Comparison of ENCODE assay signal across 16 cellular contexts in the genomic region with DNA sequence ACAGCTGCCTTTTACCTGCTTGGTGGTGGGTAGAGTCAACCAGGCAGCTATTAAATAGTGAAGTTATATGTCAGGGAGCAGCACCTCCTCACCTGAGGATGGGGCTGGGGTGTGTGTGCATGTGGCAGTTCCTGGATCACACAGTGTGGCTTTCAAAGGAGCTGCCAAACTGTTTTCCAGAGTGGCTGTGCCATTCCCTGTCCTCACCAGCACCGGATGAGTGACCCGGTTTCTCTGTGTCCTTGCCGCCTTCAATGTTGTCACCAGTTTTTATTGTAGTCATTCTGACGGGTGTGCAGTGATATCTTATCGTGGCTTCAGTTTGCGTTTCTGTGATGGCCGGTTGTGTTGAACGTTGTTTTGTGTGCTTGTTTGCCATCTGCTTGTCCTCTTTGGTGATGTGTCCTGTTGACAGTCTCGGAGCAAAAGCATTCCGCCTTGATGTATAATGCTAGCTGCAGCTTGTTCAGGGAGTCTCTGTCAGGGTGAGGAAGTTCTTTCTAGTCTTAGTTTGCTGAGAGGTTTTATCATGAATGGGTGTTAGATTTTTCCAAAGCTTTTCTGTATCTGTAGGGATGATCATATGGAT.
A peak's percentile ranks its signal among the peaks of the same experiment; 100 is the strongest.
DNase-seq lines count a peak whose midpoint lies in the region; ATAC-seq, FAIRE-seq and TF ChIP-seq lines count a peak whose summit lies in the region.
"Had no signal": no experiment of that assay in that cellular context is flagged by ENCODE, and none has a peak within 500 bp of the region (broad histone marks: within the 10 kb centered on the region; RNA-seq: fewer than 3 reads in every experiment).

No MANE protein-coding gene starts in this region.

- no peak overlapping the region for H2BK20ac ChIP-seq in H1 (ENCODE audit: low read length)

- no peak overlapping the region for H4K5ac ChIP-seq in H1 (ENCODE audit: insufficient read length, low read depth, low read length)

- H4K91ac ChIP-seq in H1 (replicated peaks; ENCODE audit: insufficient read length, low read length): no peak overlapping the region

- H2BK15ac ChIP-seq in H1 (ENCODE audit: low read length): no peak overlapping the region

- DNase-seq in heart left ventricle (peak in 3 of 5 donors; percentile 22 to 31 (median 22)), right atrium auricular region (ENCODE audit: low spot score) (no peak), Panc1 (ENCODE audit: low read depth, low spot score) (no peak), H1 (ENCODE audit: low read depth in 1 of 2, low spot score in 2 of 2) (no peak), nephron progenitor cell (no peak), NCI-H1417 (lab: John Stamatoyannopoulos, UW) (no peak)
- DNase-seq: Calu3; CD8-positive, alpha-beta T cell; DMS79 treated with DMSO at 0.1 percent for 48 hours; GF-D8; GM23248; HCEC 1CT had no signal

- peak; percentile 7 for FAIRE-seq in H1 (lab: Jason Lieb, UNC)
- FAIRE-seq: H54 had no signal

- TF ChIP-seq EP300 in H1 (IDR thresholded peaks at IDR 0.05; ENCODE audit: borderline replicate concordance in 1 of 2, low read depth in 2 of 2, low read length in 2 of 2): no peak

- intact Hi-C loops in heart left ventricle (cut with DNase I) (loop anchor here in 1 of 10 donors (10.0 kb wide), 1 partner anchor 113 kb away; a partner anchor contains a TSS), Panc1 (cut with micrococcal nuclease; ENCODE audit: unreplicated experiment) (no loop called here)

- H3K4me1 ChIP-seq in heart left ventricle (peaks cover 0 to 7% (median 0%) of the 10 kb centered on the region in 12 donors), right atrium auricular region (no peaks in the 10 kb centered on the region), Panc1 (ENCODE audit: control insufficient read depth, insufficient read depth, low read length) (no peaks in the 10 kb centered on the region), H1 (replicated peaks in 1 of 4; ENCODE audit: control insufficient read depth in 3 of 4, insufficient read depth in 4 of 4, low read length in 3 of 4) (peaks cover 0 to 8% (median 4%) of the 10 kb centered on the region in 4 experiments; a peak in 4 of 7 replicates)
- H3K4me1 ChIP-seq: BLaER1 treated with 17β-estradiol and CSF1 and Interleukin-3, amounts not matched to agents 10 nM and 100 nM had no signal

- peaks cover 36% of the 10 kb centered on the region for H3K36me3 Mint-ChIP-seq in nephron progenitor cell (ENCODE audit: low read depth)

- ATAC-seq in heart left ventricle: peak; percentile 77 to 89 (median 85)
- peak; percentile 51; the same call in 1 of the 2 replicates for ATAC-seq in Panc1
- no peak for ATAC-seq in GM19351 (IDR thresholded peaks at IDR 0.05; ENCODE audit: unreplicated experiment)
- ATAC-seq: CD8-positive, alpha-beta T cell had no signal

- H3K56ac ChIP-seq in H1 (replicated peaks; ENCODE audit: insufficient read length, low read depth, low read length): no peak overlapping the region

- no peak overlapping the region for H2BK120ac ChIP-seq in H1 (replicated peaks; ENCODE audit: low read depth, low read length)

- no peak for TF ChIP-seq POLR2A in heart left ventricle (IDR thresholded peaks at IDR 0.05)
- no peak for TF ChIP-seq POLR2A in H1 (IDR thresholded peaks at IDR 0.05; ENCODE audit: control extremely low read depth in 1 of 2, low read depth in 2 of 2, low read length in 2 of 2)

- no peaks in the 10 kb centered on the region for H3K23me2 ChIP-seq in H1 (ENCODE audit: low read depth, low read length)

- no peak overlapping the region for H3K4ac ChIP-seq in H1 (replicated peaks; ENCODE audit: insufficient read length, low read depth, low read length)

- in situ Hi-C loops in Panc1 (cut with HindIII; ENCODE audit: low pct_unique_long_range_greater_than_20kb, low sequenced_read_pairs): no loop called here

- no peak overlapping the region for H3K9ac ChIP-seq in H1 (replicated peaks in 1 of 4; ENCODE audit: extremely low read depth in 1 of 4, low read depth in 3 of 4, low read length in 3 of 4)
- H3K9ac ChIP-seq: BLaER1 treated with 17β-estradiol and CSF1 and Interleukin-3, amounts not matched to agents 10 nM and 100 nM; GM23248 had no signal

- no peak overlapping the region for H2BK12ac ChIP-seq in H1 (ENCODE audit: low read depth, low read length)

- H3K9me3 ChIP-seq in heart left ventricle (no peaks in the 10 kb centered on the region), right atrium auricular region (no peaks in the 10 kb centered on the region), Panc1 (ENCODE audit: control insufficient read depth, insufficient read depth, low read depth, low read length) (no peaks in the 10 kb centered on the region), H1 (ENCODE audit: insufficient read depth in 2 of 2, low read depth in 1 of 2, low read length in 1 of 2) (no peaks in the 10 kb centered on the region)
- H3K9me3 ChIP-seq: BLaER1 treated with 17β-estradiol and CSF1 and Interleukin-3, amounts not matched to agents 10 nM and 100 nM had no signal

- H3K27ac ChIP-seq in heart left ventricle (peak overlapping the region in 1 of 12 donors; percentile 0), right atrium auricular region (no peak overlapping the region), Panc1 (ENCODE audit: low read length) (no peak overlapping the region), H1 (ENCODE audit: low read depth, low read length) (no peak overlapping the region)
- H3K27ac ChIP-seq: BLaER1 treated with 17β-estradiol and CSF1 and Interleukin-3, amounts not matched to agents 10 nM and 100 nM; GM23248 had no signal

- H3K4me3 Mint-ChIP-seq in nephron progenitor cell: no peak overlapping the region
- H3K4me3 Mint-ChIP-seq: B cell; CD8-positive, alpha-beta T cell had no signal

- peaks cover 3 to 4% of the 10 kb centered on the region in 2 experiments for H4K20me1 ChIP-seq in H1 (replicated peaks in 1 of 2; ENCODE audit: control insufficient read depth in 1 of 2, insufficient read depth in 2 of 2, low read length in 2 of 2)
- H4K20me1 ChIP-seq: BLaER1 treated with 17β-estradiol and CSF1 and Interleukin-3, amounts not matched to agents 10 nM and 100 nM had no signal

- no peak overlapping the region for H2AFZ ChIP-seq in H1 (ENCODE audit: low read length)
- H2AFZ ChIP-seq: GM23248 had no signal

- peaks cover 4% of the 10 kb centered on the region; the same call in 1 of the 2 replicates for H3K79me1 ChIP-seq in H1 (ENCODE audit: low read depth, low read length)

- H3K79me2 ChIP-seq in H1 (ENCODE audit: control insufficient read depth in 1 of 2, insufficient read depth in 2 of 2, low read length in 2 of 2): no peaks in the 10 kb centered on the region; a peak in 1 of 4 replicates

- no peak overlapping the region for H2AK5ac ChIP-seq in H1 (ENCODE audit: low read depth, low read length)

- H3K9me3 Mint-ChIP-seq in nephron progenitor cell: no peaks in the 10 kb centered on the region
- H3K9me3 Mint-ChIP-seq: CD8-positive, alpha-beta T cell had no signal

- H3K4me2 ChIP-seq in H1 (ENCODE audit: insufficient read depth in 1 of 2, low read depth in 2 of 2, low read length in 2 of 2): no peak overlapping the region
- H3K4me2 ChIP-seq: BLaER1 treated with 17β-estradiol and CSF1 and Interleukin-3, amounts not matched to agents 10 nM and 100 nM had no signal

- TF ChIP-seq CTCF in heart left ventricle (IDR thresholded peaks at IDR 0.05): no peak
- no peak for TF ChIP-seq CTCF in right atrium auricular region (IDR thresholded peaks at IDR 0.05)
- no peak for TF ChIP-seq CTCF in Panc1 (IDR thresholded peaks at IDR 0.05)
- no peak for TF ChIP-seq CTCF in H1 (IDR thresholded peaks at IDR 0.05; ENCODE audit: control extremely low read depth in 1 of 3, insufficient read depth in 1 of 3, low read depth in 1 of 3, low read length in 3 of 3)
- no peak for TF ChIP-seq CTCF in nephron progenitor cell (IDR thresholded peaks at IDR 0.05)

- no peak overlapping the region for H3K4me3 ChIP-seq in heart left ventricle
- no peak overlapping the region for H3K4me3 ChIP-seq in right atrium auricular region
- H3K4me3 ChIP-seq in Panc1 (ENCODE audit: low read depth in 2 of 2, low read length in 2 of 2): no peak overlapping the region
- no peak overlapping the region for H3K4me3 ChIP-seq in H1 (ENCODE audit: extremely low read depth in 1 of 4, insufficient read depth in 2 of 4, low read depth in 3 of 4, low read length in 4 of 4)
- H3K4me3 ChIP-seq: BLaER1 treated with 17β-estradiol and CSF1 and Interleukin-3, amounts not matched to agents 10 nM and 100 nM; GM23248 had no signal

- peaks cover 6% of the 10 kb centered on the region for H3K4me1 Mint-ChIP-seq in nephron progenitor cell

- H4K8ac ChIP-seq in H1 (ENCODE audit: extremely low read depth, insufficient read depth, low read length): no peak overlapping the region

- peaks cover 0 to 29% (median 17%) of the 10 kb centered on the region in 9 donors for H3K36me3 ChIP-seq in heart left ventricle
- no peaks in the 10 kb centered on the region for H3K36me3 ChIP-seq in right atrium auricular region
- H3K36me3 ChIP-seq in Panc1 (ENCODE audit: control insufficient read depth, insufficient read depth, low read length): no peaks in the 10 kb centered on the region
- H3K36me3 ChIP-seq in H1 (ENCODE audit: control insufficient read depth in 2 of 4, insufficient read depth in 4 of 4, low read length in 3 of 4): no peaks in the 10 kb centered on the region

- H3K27me3 Mint-ChIP-seq in nephron progenitor cell (ENCODE audit: low read depth, poor library complexity): no peaks in the 10 kb centered on the region
- H3K27me3 Mint-ChIP-seq: B cell had no signal

- H3K27me3 ChIP-seq in heart left ventricle: no peaks in the 10 kb centered on the region
- no peaks in the 10 kb centered on the region for H3K27me3 ChIP-seq in right atrium auricular region
- H3K27me3 ChIP-seq in Panc1 (ENCODE audit: control insufficient read depth, insufficient read depth, low read length): no peaks in the 10 kb centered on the region
- no peaks in the 10 kb centered on the region; a peak in 2 of 7 replicates for H3K27me3 ChIP-seq in H1 (replicated peaks in 1 of 4; ENCODE audit: control insufficient read depth in 3 of 4, extremely low read depth in 1 of 4, insufficient read depth in 3 of 4, low read length in 3 of 4)
- H3K27me3 ChIP-seq: BLaER1 treated with 17β-estradiol and CSF1 and Interleukin-3, amounts not matched to agents 10 nM and 100 nM had no signal

- peak overlapping the region; percentile 68 for H3K27ac Mint-ChIP-seq in nephron progenitor cell
- H3K27ac Mint-ChIP-seq: B cell; CD8-positive, alpha-beta T cell had no signal

- 49 to 66% (median 54%) methylated on average over 10 of the region's 10 CpGs for WGBS in heart left ventricle, 4 donors
- 89% methylated on average over 10 of the region's 10 CpGs; no CpG with 5 or more reads in 1 of the 2 experiments for WGBS in H1 (ENCODE audit: extremely low coverage in 1 of 2, insufficient coverage in 1 of 2, insufficient read length in 1 of 2, insufficient replicate concordance in 2 of 2, low coverage in 1 of 2, low lambda C conversion rate in 2 of 2, missing lambda C conversion rate in 1 of 2), 2 experiments

- H2BK5ac ChIP-seq in H1 (ENCODE audit: low read depth, low read length): no peak overlapping the region

- CTCF ChIA-PET in Panc1 (lab: Charles Lee) (no interaction called here), H1 (lab: Charles Lee; ENCODE audit: partially characterized antibody) (no interaction called here)

- TF ChIP-seq RAD21 in H1 (IDR thresholded peaks at IDR 0.05 in 1 of 2, conservative IDR thresholded peaks at IDR 0.05 in 1 of 2; ENCODE audit: low read depth in 2 of 2, low read length in 2 of 2): no peak

- POLR2A ChIA-PET in Panc1 (lab: Charles Lee): no interaction called here
- POLR2A ChIA-PET in H1 (lab: Charles Lee; ENCODE audit: partially characterized antibody): interaction anchor here (1.1 kb wide), 1 partner anchor 8 kb away, joined by 3 read pairs; no protein-coding TSS in a partner anchor

- no TSS peak for BruUV-seq in Panc1 (replicated peaks; lab: Mats Ljungman, UMichigan)

- no peak overlapping the region for H3K18ac ChIP-seq in H1 (ENCODE audit: extremely low read depth, low read length)

- H3K23ac ChIP-seq in H1 (ENCODE audit: insufficient read length): no peak overlapping the region

- no peak overlapping the region for H3K14ac ChIP-seq in H1 (ENCODE audit: insufficient read length)

Comparison
In these comparisons a context has a peak if more than half of its experiments do, and no peak if none do; other contexts are left out.
1. DNase-seq: peak in heart left ventricle (3 of 5); none in right atrium auricular region (single experiment), Panc1 (single experiment), H1 (0 of 2), nephron progenitor cell (single experiment) and NCI-H1417 (0 of 3).